1 cellular context compared by ENCODE assay signal in genomic region chr4:16120720-16121119, GRCh38.
TF ChIP-seq lines count a peak whose summit lies in the region.

No MANE protein-coding gene starts in this region.

TF ChIP-seq in K562, 482 proteins besides CTCF, POLR2A, EP300 and RAD21 (continued from another document):
- TF ChIP-seq PKNOX1 (IDR thresholded peaks at IDR 0.05): peak; percentile 86
